1 cellular context compared by ENCODE assay signal in the genomic region with DNA sequence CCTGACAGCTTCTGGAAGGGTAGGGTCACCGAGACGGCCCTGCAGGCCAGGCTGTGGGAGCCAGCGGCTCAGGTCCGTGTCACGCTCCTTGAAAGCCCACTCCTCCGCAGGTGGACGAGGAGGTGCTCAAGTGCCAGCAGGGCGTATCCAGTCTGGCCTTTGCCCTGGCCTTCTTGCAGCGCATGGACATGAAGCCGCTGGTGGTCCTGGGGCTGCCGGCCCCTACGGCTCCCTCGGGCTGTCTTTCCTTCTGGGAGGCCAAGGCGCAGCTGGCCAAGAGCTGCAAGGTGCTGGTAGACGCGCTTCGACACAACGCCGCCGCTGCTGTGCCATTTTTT.
TF ChIP-seq lines count a peak whose summit lies in the region.

No MANE protein-coding gene starts in this region.

TF ChIP-seq in HepG2, 621 proteins besides CTCF, POLR2A, EP300 and RAD21 (continued from another document):
- TF ChIP-seq, protein P1, sequence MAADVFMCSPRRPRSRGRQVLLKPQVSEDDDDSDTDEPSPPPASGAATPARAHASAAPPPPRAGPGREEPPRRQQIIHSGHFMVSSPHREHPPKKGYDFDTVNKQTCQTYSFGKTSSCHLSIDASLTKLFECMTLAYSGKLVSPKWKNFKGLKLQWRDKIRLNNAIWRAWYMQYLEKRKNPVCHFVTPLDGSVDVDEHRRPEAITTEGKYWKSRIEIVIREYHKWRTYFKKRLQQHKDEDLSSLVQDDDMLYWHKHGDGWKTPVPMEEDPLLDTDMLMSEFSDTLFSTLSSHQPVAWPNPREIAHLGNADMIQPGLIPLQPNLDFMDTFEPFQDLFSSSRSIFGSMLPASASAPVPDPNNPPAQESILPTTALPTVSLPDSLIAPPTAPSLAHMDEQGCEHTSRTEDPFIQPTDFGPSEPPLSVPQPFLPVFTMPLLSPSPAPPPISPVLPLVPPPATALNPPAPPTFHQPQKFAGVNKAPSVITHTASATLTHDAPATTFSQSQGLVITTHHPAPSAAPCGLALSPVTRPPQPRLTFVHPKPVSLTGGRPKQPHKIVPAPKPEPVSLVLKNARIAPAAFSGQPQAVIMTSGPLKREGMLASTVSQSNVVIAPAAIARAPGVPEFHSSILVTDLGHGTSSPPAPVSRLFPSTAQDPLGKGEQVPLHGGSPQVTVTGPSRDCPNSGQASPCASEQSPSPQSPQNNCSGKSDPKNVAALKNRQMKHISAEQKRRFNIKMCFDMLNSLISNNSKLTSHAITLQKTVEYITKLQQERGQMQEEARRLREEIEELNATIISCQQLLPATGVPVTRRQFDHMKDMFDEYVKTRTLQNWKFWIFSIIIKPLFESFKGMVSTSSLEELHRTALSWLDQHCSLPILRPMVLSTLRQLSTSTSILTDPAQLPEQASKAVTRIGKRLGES (CRISPR knock-in tag; IDR thresholded peaks at IDR 0.05; ENCODE audit: borderline replicate concordance) = no peak
- peak; percentile 49; the same call in 1 of the 2 replicates for TF ChIP-seq PITX1 (CRISPR knock-in tag; IDR thresholded peaks at IDR 0.05)
- TF ChIP-seq ZNF326 (CRISPR knock-in tag; IDR thresholded peaks at IDR 0.05; ENCODE audit: borderline replicate concordance) = 0 out of 2 replicates have a peak, but pooled peaks have one; percentile 45
- 0 out of 2 replicates have a peak, but pooled peaks have one; percentile 64 for TF ChIP-seq ZNF724P (CRISPR knock-in tag; IDR thresholded peaks at IDR 0.05; ENCODE audit: borderline replicate concordance)
TF ChIP-seq in HepG2: peak in this region for 12.
